ENCODE assay signal across 21 cellular contexts in the genomic region with DNA sequence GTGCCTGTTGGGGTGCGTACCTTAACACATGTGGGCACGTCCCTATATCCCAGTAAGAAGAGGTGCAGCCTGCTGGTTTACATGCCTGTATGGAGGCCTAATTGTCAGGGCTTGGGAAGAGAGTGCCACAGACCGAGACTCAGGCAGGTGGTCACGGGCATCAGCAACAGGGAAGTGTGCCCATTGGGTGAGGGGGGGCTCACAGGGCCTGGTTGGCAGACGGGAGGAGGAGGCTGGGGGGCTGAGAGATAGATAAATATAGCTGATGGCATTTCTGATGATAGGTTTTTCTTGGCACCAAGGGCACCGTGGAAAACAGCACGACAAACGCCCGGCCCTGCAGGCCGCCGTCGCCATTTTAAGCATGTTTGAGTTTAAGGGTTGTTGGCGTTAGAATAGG. TPM values are rescaled to one million over a fixed set of nuclear protein-coding genes. Genes with fewer than 3 reads are reported as not detected.
A peak's percentile ranks its signal among the peaks of the same experiment; 100 is the strongest.
DNase-seq lines count a peak whose midpoint lies in the region; ATAC-seq, FAIRE-seq and TF ChIP-seq lines count a peak whose summit lies in the region.
"Had no signal": no experiment of that assay in that cellular context is flagged by ENCODE, and none has a peak within 500 bp of the region (broad histone marks: within the 10 kb centered on the region; RNA-seq: fewer than 3 reads in every experiment).

No MANE protein-coding gene starts in this region.

- FAIRE-seq in H1 (lab: Jason Lieb, UNC), result no peak
- FAIRE-seq: A204.1, frontal cortex had no signal

- no peak overlapping the region for H2BK15ac ChIP-seq in H1 (ENCODE audit: low read length)

- no peak overlapping the region for H2BK120ac ChIP-seq in H1 (replicated peaks; ENCODE audit: low read depth, low read length)

- no peak overlapping the region for H3K4ac ChIP-seq in H1 (replicated peaks; ENCODE audit: insufficient read length, low read depth, low read length)

- no peaks in the 10 kb centered on the region for H3K23me2 ChIP-seq in H1 (ENCODE audit: low read depth, low read length)

- H3K27me3 Mint-ChIP-seq in activated naive CD8-positive, alpha-beta T cell treated with anti-CD3 and anti-CD28 coated beads, Interleukin-2, amount 50 U/mL, for 24 hours, result no peaks in the 10 kb centered on the region
- no peaks in the 10 kb centered on the region for H3K27me3 Mint-ChIP-seq in activated naive CD8-positive, alpha-beta T cell treated with anti-CD3 and anti-CD28 coated beads for 36 hours
- H3K27me3 Mint-ChIP-seq in nephron (ENCODE audit: low read depth), result peaks cover 95% of the 10 kb centered on the region
- no peaks in the 10 kb centered on the region for H3K27me3 Mint-ChIP-seq in stimulated activated naive CD8-positive, alpha-beta T cell treated with anti-CD3 and anti-CD28 coated beads, Interleukin-15, amount 100 ng/mL, for 72 hours
- H3K27me3 Mint-ChIP-seq: activated CD4-positive, alpha-beta T cell treated with anti-CD3 and anti-CD28 coated beads, Interleukin-2, amount 10 ng/mL, durations not matched to agents 7 days and 5 days; naive B cell had no signal

- no peak overlapping the region for H3K4me2 ChIP-seq in H1 (ENCODE audit: insufficient read depth in 1 of 2, low read depth in 2 of 2, low read length in 2 of 2)
- H3K4me2 ChIP-seq: GM23338 had no signal

- CTCF ChIA-PET in H1 (lab: Charles Lee; ENCODE audit: partially characterized antibody), result interaction anchor here (0.8 to 15.0 kb wide), 19 partner anchors 10 to 198 kb away, joined by 3 to 760 read pairs (median 9); no protein-coding TSS in a partner anchor

- no peaks in the 10 kb centered on the region for H3K4me1 ChIP-seq in H1 (replicated peaks in 1 of 4; ENCODE audit: control insufficient read depth in 3 of 4, insufficient read depth in 4 of 4, low read length in 3 of 4)
- peaks cover 84 to 94% (median 86%) of the 10 kb centered on the region in 4 donors for H3K4me1 ChIP-seq in upper lobe of left lung

- H2BK20ac ChIP-seq in H1 (ENCODE audit: low read length), result no peak overlapping the region

- no peaks in the 10 kb centered on the region for H3K9me3 Mint-ChIP-seq in activated naive CD8-positive, alpha-beta T cell treated with anti-CD3 and anti-CD28 coated beads, Interleukin-2, amount 50 U/mL, for 24 hours
- no peaks in the 10 kb centered on the region for H3K9me3 Mint-ChIP-seq in activated naive CD8-positive, alpha-beta T cell treated with anti-CD3 and anti-CD28 coated beads for 36 hours
- no peaks in the 10 kb centered on the region for H3K9me3 Mint-ChIP-seq in nephron
- H3K9me3 Mint-ChIP-seq in stimulated activated naive CD8-positive, alpha-beta T cell treated with anti-CD3 and anti-CD28 coated beads, Interleukin-15, amount 100 ng/mL, for 72 hours, result no peaks in the 10 kb centered on the region
- H3K9me3 Mint-ChIP-seq: activated CD4-positive, alpha-beta T cell treated with anti-CD3 and anti-CD28 coated beads, Interleukin-2, amount 10 ng/mL, durations not matched to agents 7 days and 5 days; GM23338; naive B cell; stimulated activated memory B cell treated with anti-CD40 and anti-IgM and Interleukin-4, amounts not matched to agents 10 μg/mL and 1 μg/mL and 100 μg/mL, for 72 hours; T-helper 2 cell treated with Interferon-gamma antibody and Interleukin-4, amounts not matched to agents 5 μg/mL and 100 μg/mL, for 36 hours had no signal

- DNase-seq in activated naive CD8-positive, alpha-beta T cell treated with anti-CD3 and anti-CD28 coated beads, Interleukin-2, amount 50 U/mL, for 24 hours, result no peak
- no peak for DNase-seq in activated naive CD8-positive, alpha-beta T cell treated with anti-CD3 and anti-CD28 coated beads for 36 hours
- no peak for DNase-seq in H1 (ENCODE audit: low read depth in 1 of 2, low spot score in 2 of 2)
- no peak for DNase-seq in upper lobe of left lung
- DNase-seq in A172 (ENCODE audit: low spot score), result no peak
- DNase-seq in NCI-H128 (lab: John Stamatoyannopoulos, UW; ENCODE audit: unreplicated experiment), result no peak
- no peak for DNase-seq in stimulated activated naive CD8-positive, alpha-beta T cell treated with anti-CD3 and anti-CD28 coated beads, Interleukin-15, amount 100 ng/mL, for 72 hours
- DNase-seq: activated CD4-positive, alpha-beta T cell treated with anti-CD3 and anti-CD28 coated beads, Interleukin-2, amount 10 ng/mL, durations not matched to agents 7 days and 5 days; Calu3; effector CD4-positive, alpha-beta T cell; naive B cell; NCI-H510A; retina; RPMI8226; stimulated activated CD4-positive, alpha-beta T cell treated with anti-CD3 and anti-CD28 coated beads, Interleukin-4, amount 100 ng/mL, for 4 hours had no signal

- H3K14ac ChIP-seq in H1 (ENCODE audit: insufficient read length), result no peak overlapping the region

- no peaks in the 10 kb centered on the region for H3K79me1 ChIP-seq in H1 (ENCODE audit: low read depth, low read length)

- WGBS in H1 (ENCODE audit: extremely low coverage in 1 of 2, insufficient coverage in 1 of 2, insufficient read length in 1 of 2, insufficient replicate concordance in 2 of 2, low coverage in 1 of 2, low lambda C conversion rate in 2 of 2, missing lambda C conversion rate in 1 of 2), 2 experiments, result 88% methylated on average over 13 of the region's 13 CpGs; no CpG with 5 or more reads in 1 of the 2 experiments
- WGBS in upper lobe of left lung, 2 donors, result 73 to 85% methylated on average over 13 of the region's 13 CpGs

- H2AFZ ChIP-seq in H1 (ENCODE audit: low read length), result no peak overlapping the region
- H2AFZ ChIP-seq: GM23338 had no signal

- H3K23ac ChIP-seq in H1 (ENCODE audit: insufficient read length), result no peak overlapping the region

- no peak for TF ChIP-seq RAD21 in H1 (IDR thresholded peaks at IDR 0.05 in 1 of 2, conservative IDR thresholded peaks at IDR 0.05 in 1 of 2; ENCODE audit: low read depth in 2 of 2, low read length in 2 of 2)

- H3K9ac ChIP-seq in H1 (replicated peaks in 1 of 4; ENCODE audit: extremely low read depth in 1 of 4, low read depth in 3 of 4, low read length in 3 of 4), result no peak overlapping the region

- H3K36me3 ChIP-seq in H1 (ENCODE audit: control insufficient read depth in 2 of 4, insufficient read depth in 4 of 4, low read length in 3 of 4), result no peaks in the 10 kb centered on the region
- no peaks in the 10 kb centered on the region for H3K36me3 ChIP-seq in upper lobe of left lung

- no peak overlapping the region for H2BK5ac ChIP-seq in H1 (ENCODE audit: low read depth, low read length)

- H3K4me1 Mint-ChIP-seq in activated naive CD8-positive, alpha-beta T cell treated with anti-CD3 and anti-CD28 coated beads, Interleukin-2, amount 50 U/mL, for 24 hours, result peaks cover 5% of the 10 kb centered on the region
- peaks cover 5% of the 10 kb centered on the region for H3K4me1 Mint-ChIP-seq in activated naive CD8-positive, alpha-beta T cell treated with anti-CD3 and anti-CD28 coated beads for 36 hours
- H3K4me1 Mint-ChIP-seq in nephron, result peaks cover 88% of the 10 kb centered on the region
- H3K4me1 Mint-ChIP-seq in stimulated activated naive CD8-positive, alpha-beta T cell treated with anti-CD3 and anti-CD28 coated beads, Interleukin-15, amount 100 ng/mL, for 72 hours, result peaks cover 37% of the 10 kb centered on the region
- H3K4me1 Mint-ChIP-seq: activated CD4-positive, alpha-beta T cell treated with anti-CD3 and anti-CD28 coated beads, Interleukin-2, amount 10 ng/mL, durations not matched to agents 7 days and 5 days had no signal

- H3K9me3 ChIP-seq in H1 (ENCODE audit: insufficient read depth in 2 of 2, low read depth in 1 of 2, low read length in 1 of 2) (no peaks in the 10 kb centered on the region), upper lobe of left lung (no peaks in the 10 kb centered on the region)

- no peak overlapping the region for H3K4me3 ChIP-seq in H1 (ENCODE audit: extremely low read depth in 1 of 4, insufficient read depth in 2 of 4, low read depth in 3 of 4, low read length in 4 of 4)
- no peak overlapping the region for H3K4me3 ChIP-seq in upper lobe of left lung
- H3K4me3 ChIP-seq: GM23338 had no signal

- 0 out of 2 replicates have a peak overlapping the region, but pooled peaks have one; percentile 31 for H2BK12ac ChIP-seq in H1 (ENCODE audit: low read depth, low read length)

- ATAC-seq in activated naive CD8-positive, alpha-beta T cell treated with anti-CD3 and anti-CD28 coated beads, Interleukin-2, amount 50 U/mL, for 24 hours, result no peak
- no peak for ATAC-seq in upper lobe of left lung (ENCODE audit: low FRiP score in 2 of 2)
- no peak for ATAC-seq in stimulated activated naive CD8-positive, alpha-beta T cell treated with anti-CD3 and anti-CD28 coated beads, Interleukin-15, amount 100 ng/mL, for 72 hours
- ATAC-seq: GM23338; stimulated activated memory B cell treated with anti-CD40 and anti-IgM and Interleukin-4, amounts not matched to agents 10 μg/mL and 1 μg/mL and 100 μg/mL, for 72 hours had no signal

- no peak overlapping the region for H2AK5ac ChIP-seq in H1 (ENCODE audit: low read depth, low read length)

- no peaks in the 10 kb centered on the region for H3K79me2 ChIP-seq in H1 (ENCODE audit: control insufficient read depth in 1 of 2, insufficient read depth in 2 of 2, low read length in 2 of 2)

- no peak overlapping the region for H3K18ac ChIP-seq in H1 (ENCODE audit: extremely low read depth, low read length)

- no peak overlapping the region for H4K8ac ChIP-seq in H1 (ENCODE audit: extremely low read depth, insufficient read depth, low read length)

- peak overlapping the region; percentile 8 for H3K27ac Mint-ChIP-seq in activated naive CD8-positive, alpha-beta T cell treated with anti-CD3 and anti-CD28 coated beads, Interleukin-2, amount 50 U/mL, for 24 hours
- no peak overlapping the region for H3K27ac Mint-ChIP-seq in activated naive CD8-positive, alpha-beta T cell treated with anti-CD3 and anti-CD28 coated beads for 36 hours
- H3K27ac Mint-ChIP-seq in nephron, result peak overlapping the region in 2 of 3 experiments; percentile 63 to 76
- H3K27ac Mint-ChIP-seq in stimulated activated naive CD8-positive, alpha-beta T cell treated with anti-CD3 and anti-CD28 coated beads, Interleukin-15, amount 100 ng/mL, for 72 hours, result no peak overlapping the region
- H3K27ac Mint-ChIP-seq: activated CD4-positive, alpha-beta T cell treated with anti-CD3 and anti-CD28 coated beads, Interleukin-2, amount 10 ng/mL, durations not matched to agents 7 days and 5 days; GM23338; stimulated activated memory B cell treated with anti-CD40 and anti-IgM and Interleukin-4, amounts not matched to agents 10 μg/mL and 1 μg/mL and 100 μg/mL, for 72 hours; T-helper 2 cell treated with Interferon-gamma antibody and Interleukin-4, amounts not matched to agents 5 μg/mL and 100 μg/mL, for 36 hours had no signal

- H3K36me3 Mint-ChIP-seq in activated naive CD8-positive, alpha-beta T cell treated with anti-CD3 and anti-CD28 coated beads, Interleukin-2, amount 50 U/mL, for 24 hours (ENCODE audit: low read depth), result no peaks in the 10 kb centered on the region
- no peaks in the 10 kb centered on the region for H3K36me3 Mint-ChIP-seq in activated naive CD8-positive, alpha-beta T cell treated with anti-CD3 and anti-CD28 coated beads for 36 hours
- peaks cover 11% of the 10 kb centered on the region for H3K36me3 Mint-ChIP-seq in nephron (ENCODE audit: low read depth)
- H3K36me3 Mint-ChIP-seq: naive B cell; stimulated activated memory B cell treated with anti-CD40 and anti-IgM and Interleukin-4, amounts not matched to agents 10 μg/mL and 1 μg/mL and 100 μg/mL, for 72 hours had no signal

- TF ChIP-seq EP300 in H1 (IDR thresholded peaks at IDR 0.05; ENCODE audit: borderline replicate concordance in 1 of 2, low read depth in 2 of 2, low read length in 2 of 2) (no peak), upper lobe of left lung (IDR thresholded peaks at IDR 0.05) (no peak)

- H4K5ac ChIP-seq in H1 (ENCODE audit: insufficient read length, low read depth, low read length), result no peak overlapping the region

- no peak overlapping the region for H4K91ac ChIP-seq in H1 (replicated peaks; ENCODE audit: insufficient read length, low read length)

- H3K56ac ChIP-seq in H1 (replicated peaks; ENCODE audit: insufficient read length, low read depth, low read length), result no peak overlapping the region

- no peak overlapping the region for H3K27ac ChIP-seq in H1 (ENCODE audit: low read depth, low read length)
- H3K27ac ChIP-seq in upper lobe of left lung, result peak overlapping the region; percentile 54 to 89 (median 76)

- H3K4me3 Mint-ChIP-seq in activated naive CD8-positive, alpha-beta T cell treated with anti-CD3 and anti-CD28 coated beads, Interleukin-2, amount 50 U/mL, for 24 hours, result no peak overlapping the region
- no peak overlapping the region for H3K4me3 Mint-ChIP-seq in activated naive CD8-positive, alpha-beta T cell treated with anti-CD3 and anti-CD28 coated beads for 36 hours
- no peak overlapping the region for H3K4me3 Mint-ChIP-seq in nephron
- H3K4me3 Mint-ChIP-seq in stimulated activated naive CD8-positive, alpha-beta T cell treated with anti-CD3 and anti-CD28 coated beads, Interleukin-15, amount 100 ng/mL, for 72 hours, result no peak overlapping the region
- H3K4me3 Mint-ChIP-seq: activated CD4-positive, alpha-beta T cell treated with anti-CD3 and anti-CD28 coated beads, Interleukin-2, amount 10 ng/mL, durations not matched to agents 7 days and 5 days; GM23338; naive B cell; stimulated activated memory B cell treated with anti-CD40 and anti-IgM and Interleukin-4, amounts not matched to agents 10 μg/mL and 1 μg/mL and 100 μg/mL, for 72 hours; T-helper 2 cell treated with Interferon-gamma antibody and Interleukin-4, amounts not matched to agents 5 μg/mL and 100 μg/mL, for 36 hours had no signal

- TF ChIP-seq CTCF in H1 (IDR thresholded peaks at IDR 0.05; ENCODE audit: control extremely low read depth in 1 of 3, insufficient read depth in 1 of 3, low read depth in 1 of 3, low read length in 3 of 3) (no peak), nephron (IDR thresholded peaks at IDR 0.05; ENCODE audit: unreplicated experiment in 3 of 3) (no peak), upper lobe of left lung (IDR thresholded peaks at IDR 0.05) (no peak)

- H4K20me1 ChIP-seq in H1 (replicated peaks in 1 of 2; ENCODE audit: control insufficient read depth in 1 of 2, insufficient read depth in 2 of 2, low read length in 2 of 2), result peaks cover 0 to 5% of the 10 kb centered on the region in 2 experiments

- H3K27me3 ChIP-seq in H1 (replicated peaks in 1 of 4; ENCODE audit: control insufficient read depth in 3 of 4, extremely low read depth in 1 of 4, insufficient read depth in 3 of 4, low read length in 3 of 4) (peaks cover 19 to 70% (median 50%) of the 10 kb centered on the region in 4 experiments), upper lobe of left lung (no peaks in the 10 kb centered on the region)

- TF ChIP-seq POLR2A in H1 (IDR thresholded peaks at IDR 0.05; ENCODE audit: control extremely low read depth in 1 of 2, low read depth in 2 of 2, low read length in 2 of 2) (no peak), upper lobe of left lung (IDR thresholded peaks at IDR 0.05) (no peak)

- POLR2A ChIA-PET in H1 (lab: Charles Lee; ENCODE audit: partially characterized antibody), result interaction anchor here (1.0 to 5.1 kb wide), 5 partner anchors 15 to 120 kb away, joined by 3 to 18 read pairs (median 3); partner anchors contain the start of gene CALR

RNA-seq across cellular contexts. Expression of gene NFIX, which starts 37.6 kb away (rescaled TPM):
- total RNA-seq in activated naive CD8-positive, alpha-beta T cell treated with anti-CD3 and anti-CD28 coated beads for 36 hours, result 1 to 10 TPM; 6.3 to 8.7 TPM
- 0.20 and 0.27 TPM in 2 replicates for total RNA-seq in H1 (2021; fragmentation: NEBNext Ultra II Directional; extraction: Animal tissue kit (Norgen Biotek cat#: 25700))
- 0.03 and 0.08 TPM in 2 replicates for polyA plus RNA-seq in H1 (2011; rRNA removed)
- polyA plus RNA-seq in H1 (2011; cell fraction: cytosol; rRNA removed), result 0.05 TPM
- 0.14 TPM for polyA plus RNA-seq in H1 (2011; cell fraction: nucleus; rRNA removed)
- polyA plus RNA-seq in H1 (2012, experiment 1 of 2), result 0.09 to 0.22 TPM (median 0.12 TPM) in 3 of 4 replicates, not detected in the other
- 0.07 TPM for polyA plus RNA-seq in H1 (2012, experiment 2 of 2)
- 0.26 TPM for polyA plus RNA-seq in H1 (2013, experiment 1 of 2)
- polyA plus RNA-seq in H1 (2013, experiment 2 of 2), result 0.18 TPM
- polyA minus RNA-seq in H1 (2011; rRNA and poly(A)+ RNA removed), result 0.02 and 0.13 TPM in 2 replicates
- polyA minus RNA-seq in H1 (2011; cell fraction: cytosol; rRNA and poly(A)+ RNA removed), result not detected
- polyA minus RNA-seq in H1 (2011; cell fraction: nucleus; rRNA and poly(A)+ RNA removed), result 0.40 TPM
- total RNA-seq in upper lobe of left lung, result 100 to 1,000 TPM in 3 of 6 donors, 10 to 100 TPM in 3; 64.0 to 188 (median 107) TPM
- 17.0 and 25.7 TPM in 2 replicates for total RNA-seq in A172 (2014; rRNA removed; shearing (Covaris generic))

Comparison
In these comparisons a context has a peak if more than half of its experiments do, and no peak if none do; other contexts are left out.
1. H3K27ac Mint-ChIP-seq: peak in activated naive CD8-positive, alpha-beta T cell treated with anti-CD3 and anti-CD28 coated beads, Interleukin-2, amount 50 U/mL, for 24 hours (single experiment) and nephron (2 of 3); none in activated naive CD8-positive, alpha-beta T cell treated with anti-CD3 and anti-CD28 coated beads for 36 hours (single experiment) and stimulated activated naive CD8-positive, alpha-beta T cell treated with anti-CD3 and anti-CD28 coated beads, Interleukin-15, amount 100 ng/mL, for 72 hours (0 of 2).